ENCODE assay signal across 14 cellular contexts in the genomic region with DNA sequence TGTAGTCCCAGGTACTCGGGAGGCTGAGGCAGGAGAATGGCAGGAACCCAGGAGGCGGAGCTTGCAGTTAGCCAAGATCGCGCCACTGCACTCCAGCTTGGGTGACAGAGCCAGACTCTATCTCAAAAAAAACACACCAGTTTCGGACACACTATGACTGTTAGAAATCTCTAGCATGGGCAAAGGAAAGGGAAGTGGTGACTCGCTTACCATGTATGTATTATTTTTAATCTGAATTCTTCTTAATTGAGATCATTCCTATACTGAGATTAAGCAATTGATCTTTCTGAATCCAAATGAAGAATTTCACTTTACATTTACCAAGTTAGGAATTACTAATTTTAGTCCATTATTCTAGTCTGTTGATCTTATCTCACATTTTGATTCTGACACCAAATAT.
DNase-seq lines count a peak whose midpoint lies in the region; ATAC-seq and TF ChIP-seq lines count a peak whose summit lies in the region.
"Had no signal": no experiment of that assay in that cellular context is flagged by ENCODE, and none has a peak within 500 bp of the region (broad histone marks: within the 10 kb centered on the region; RNA-seq: fewer than 3 reads in every experiment).

No MANE protein-coding gene starts in this region.

- no peaks in the 10 kb centered on the region for H3K9me2 ChIP-seq in GM23248 (ENCODE audit: insufficient read depth)

- WGBS in GM23248 (ENCODE audit: low coverage in 1 of 2, low lambda C conversion rate in 2 of 2, missing lambda C conversion rate in 2 of 2), 2 experiments: 69% methylated on average over 6 of the region's 6 CpGs

- DNase-seq in GM23248: peak; percentile 85
- DNase-seq in RWPE2 (ENCODE audit: low spot score): no peak
- peak; percentile 29 for DNase-seq in epithelial cell of prostate (ENCODE audit: low read depth, low spot score)
- peak; percentile 78 for DNase-seq in renal cortical epithelial cell (ENCODE audit: low read depth)
- DNase-seq in NCI-H510A (lab: John Stamatoyannopoulos, UW): no peak
- DNase-seq: MM.1S, NCI-H69, right lobe of liver, SIG-M5 had no signal

- H3K79me2 ChIP-seq in GM23248 (ENCODE audit: insufficient read depth): no peaks in the 10 kb centered on the region

- no peaks in the 10 kb centered on the region for H4K20me1 ChIP-seq in GM23248 (ENCODE audit: insufficient read depth)

- H3K4me2 ChIP-seq in GM23248 (ENCODE audit: unreplicated experiment): peak overlapping the region; percentile 2

- H2AFZ ChIP-seq in GM23248: no peak overlapping the region

- H3K4me1 ChIP-seq in GM23248 (ENCODE audit: insufficient read depth) (peaks cover 28% of the 10 kb centered on the region), RWPE2 (ENCODE audit: insufficient read depth, poor library complexity, severe bottlenecking) (peaks cover 22% of the 10 kb centered on the region)
- H3K4me1 ChIP-seq: right lobe of liver, suprapubic skin had no signal

- peaks cover 4% of the 10 kb centered on the region for H3K9me3 ChIP-seq in GM23248 (ENCODE audit: low read depth)
- no peaks in the 10 kb centered on the region for H3K9me3 ChIP-seq in RWPE2 (ENCODE audit: severe bottlenecking)
- H3K9me3 ChIP-seq: right lobe of liver had no signal

- no peaks in the 10 kb centered on the region for H3K27me3 ChIP-seq in GM23248 (replicated peaks; ENCODE audit: insufficient read depth)
- no peaks in the 10 kb centered on the region for H3K27me3 ChIP-seq in RWPE2 (ENCODE audit: insufficient read depth, poor library complexity, severe bottlenecking)
- H3K27me3 ChIP-seq: right lobe of liver, suprapubic skin had no signal

- no peak overlapping the region for H3K9ac ChIP-seq in GM23248

- peak; percentile 94 for ATAC-seq in RWPE2 (ENCODE audit: low read depth)
- no peak for ATAC-seq in HG03432 (IDR thresholded peaks at IDR 0.05; ENCODE audit: unreplicated experiment)
- ATAC-seq in HG03045 (IDR thresholded peaks at IDR 0.05; ENCODE audit: unreplicated experiment): no peak
- ATAC-seq in HG03025 (IDR thresholded peaks at IDR 0.05; ENCODE audit: low FRiP score, unreplicated experiment): no peak
- ATAC-seq: right lobe of liver, WTC11 had no signal

- H3K36me3 ChIP-seq in GM23248 (ENCODE audit: low read depth) (no peaks in the 10 kb centered on the region), RWPE2 (ENCODE audit: low read depth) (no peaks in the 10 kb centered on the region)
- H3K36me3 ChIP-seq: right lobe of liver, suprapubic skin had no signal

- no peak overlapping the region for H3K4me3 ChIP-seq in GM23248
- no peak overlapping the region for H3K4me3 ChIP-seq in RWPE2 (ENCODE audit: severe bottlenecking)
- H3K4me3 ChIP-seq: right lobe of liver, suprapubic skin had no signal

- H3K27ac ChIP-seq in GM23248 (0 out of 2 replicates have a peak overlapping the region, but pooled peaks have one; percentile 11), RWPE2 (ENCODE audit: poor library complexity, severe bottlenecking) (peak overlapping the region; percentile 73), epithelial cell of prostate (peak overlapping the region; percentile 77)
- H3K27ac ChIP-seq: right lobe of liver, suprapubic skin had no signal

- no peak for TF ChIP-seq CTCF in RWPE2 (IDR thresholded peaks at IDR 0.05; ENCODE audit: poor library complexity, severe bottlenecking)

- in situ Hi-C loops in GM23248 (cut with MboI): no loop called here

- H3F3A ChIP-seq in GM23248 (ENCODE audit: insufficient read depth): peaks cover 27% of the 10 kb centered on the region

Comparison
In these comparisons a context has a peak if more than half of its experiments do, and no peak if none do; other contexts are left out.
1. DNase-seq: peak in GM23248 (single experiment), epithelial cell of prostate (single experiment) and renal cortical epithelial cell (single experiment); none in RWPE2 (single experiment) and NCI-H510A (single experiment).
2. H3K27ac ChIP-seq: peak in every context shown above with its lines; median percentile 77 in epithelial cell of prostate; 73 in RWPE2; 11 in GM23248.